ENCODE assay signal across 30 cellular contexts in genomic region chr6:141957271-141957670, GRCh38.
"Had no signal": no experiment of that assay in that cellular context is flagged by ENCODE, and none has a peak within 500 bp of the region (broad histone marks: within the 10 kb centered on the region; RNA-seq: fewer than 3 reads in every experiment).

No MANE protein-coding gene starts in this region.

- H3K27ac ChIP-seq: cardiac muscle cell, SJSA1 had no signal

- H3K9ac ChIP-seq: SK-N-SH had no signal

- ATAC-seq: activated CD8-positive, alpha-beta T cell treated with anti-CD3 and anti-CD28 coated beads, Interleukin-2, amount 10 ng/mL, durations not matched to agents 7 days and 5 days; Panc1 had no signal

- H3K4me3 Mint-ChIP-seq: activated B cell treated with CpG ODN at 0.5 μM for 24 hours; activated CD8-positive, alpha-beta T cell treated with anti-CD3 and anti-CD28 coated beads, Interleukin-2, amount 10 ng/mL, durations not matched to agents 7 days and 5 days; activated naive CD4-positive, alpha-beta T cell treated with anti-CD3 and anti-CD28 coated beads, Interleukin-2, amount 50 U/mL, for 24 hours; activated naive CD8-positive, alpha-beta T cell treated with anti-CD3 and anti-CD28 coated beads, Interleukin-2, amount 10 ng/mL, durations not matched to agents 7 days and 5 days; activated T-cell treated with anti-CD3 and anti-CD28 coated beads, Interleukin-2, amount 50 U/mL, for 24 hours; T-helper 1 cell treated with Interleukin-12 subunit alpha and Interleukin-12 subunit beta and Interleukin-4 antibody, amounts not matched to agents 30 μg/mL and 1 μg/mL, for 36 hours; T-helper 2 cell treated with Interferon-gamma antibody and Interleukin-4, amounts not matched to agents 5 μg/mL and 100 μg/mL, for 36 hours had no signal

- H3K36me3 Mint-ChIP-seq: activated naive CD4-positive, alpha-beta T cell treated with anti-CD3 and anti-CD28 coated beads, Interleukin-2, amount 50 U/mL, for 24 hours; activated naive CD8-positive, alpha-beta T cell treated with anti-CD3 and anti-CD28 coated beads, Interleukin-2, amount 10 ng/mL, durations not matched to agents 7 days and 5 days had no signal

- H3K36me3 ChIP-seq: ascending aorta, cardiac muscle cell, SJSA1 had no signal

- H3K27me3 ChIP-seq: ascending aorta, cardiac muscle cell, SJSA1 had no signal

- DNase-seq: activated B cell treated with CpG ODN at 0.5 μM for 24 hours; activated CD4-positive, alpha-beta T cell treated with anti-CD3 and anti-CD28 coated beads for 48 hours; activated CD4-positive, alpha-beta T cell treated with anti-CD3 and anti-CD28 coated beads, Interleukin-2, amount 50 U/mL, for 48 hours; activated CD4-positive, CD25-positive, alpha-beta regulatory T cell treated with anti-CD3 and anti-CD28 coated beads, Interleukin-2, amount 50 U/mL, for 72 hours; activated CD8-positive, alpha-beta T cell treated with anti-CD3 and anti-CD28 coated beads, Interleukin-2, amount 10 ng/mL, durations not matched to agents 7 days and 5 days; activated gamma-delta T cell; activated naive CD4-positive, alpha-beta T cell treated with Interleukin-2 at 50 U/mL for 16 hours; activated naive CD8-positive, alpha-beta T cell treated with anti-CD3 and anti-CD28 coated beads, Interleukin-2, amount 10 ng/mL, durations not matched to agents 7 days and 5 days; activated T-cell treated with anti-CD3 and anti-CD28 coated beads, Interleukin-2, amount 50 U/mL, for 24 hours; amygdala; IMR-90; NCI-H1105; NCI-H1417 treated with DMSO at 0.1 percent for 48 hours; NCI-H187 treated with DMSO at 0.1 percent for 48 hours; NCI-H2081; NCI-H2171 treated with DMSO at 0.1 percent for 48 hours; NCI-H345; NCI-H524 treated with DMSO at 0.1 percent for 48 hours; RPMI8226; SHP77 treated with DMSO at 0.1 percent for 48 hours; SK-N-SH had no signal

- H3K9me3 ChIP-seq: SK-N-SH had no signal

- H3K27ac Mint-ChIP-seq: activated B cell treated with CpG ODN at 0.5 μM for 24 hours; activated CD8-positive, alpha-beta T cell treated with anti-CD3 and anti-CD28 coated beads, Interleukin-2, amount 10 ng/mL, durations not matched to agents 7 days and 5 days; activated naive CD4-positive, alpha-beta T cell treated with anti-CD3 and anti-CD28 coated beads, Interleukin-2, amount 50 U/mL, for 24 hours; activated naive CD8-positive, alpha-beta T cell treated with anti-CD3 and anti-CD28 coated beads, Interleukin-2, amount 10 ng/mL, durations not matched to agents 7 days and 5 days; activated T-cell treated with anti-CD3 and anti-CD28 coated beads, Interleukin-2, amount 50 U/mL, for 24 hours; activated T-helper 2 cell treated with anti-CD3 and anti-CD28 coated beads, Interferon-gamma antibody, Interleukin-2, Interleukin-4, amounts not matched to agents 10 μg/mL and 5 μg/mL and 100 μg/mL, durations not matched to agents 14 hours and 24 hours and 36 hours; T-helper 1 cell treated with Interleukin-12 subunit alpha and Interleukin-12 subunit beta and Interleukin-4 antibody, amounts not matched to agents 30 μg/mL and 1 μg/mL, for 36 hours; T-helper 2 cell treated with Interferon-gamma antibody and Interleukin-4, amounts not matched to agents 5 μg/mL and 100 μg/mL, for 36 hours had no signal

- H3K4me1 Mint-ChIP-seq: activated B cell treated with CpG ODN at 0.5 μM for 24 hours; activated naive CD4-positive, alpha-beta T cell treated with anti-CD3 and anti-CD28 coated beads, Interleukin-2, amount 50 U/mL, for 24 hours; activated naive CD8-positive, alpha-beta T cell treated with anti-CD3 and anti-CD28 coated beads, Interleukin-2, amount 10 ng/mL, durations not matched to agents 7 days and 5 days had no signal

- H3K4me1 ChIP-seq: SJSA1 had no signal

- H3K9me3 Mint-ChIP-seq: activated naive CD4-positive, alpha-beta T cell treated with anti-CD3 and anti-CD28 coated beads, Interleukin-2, amount 50 U/mL, for 24 hours had no signal

- H3K27me3 Mint-ChIP-seq: activated B cell treated with CpG ODN at 0.5 μM for 24 hours; activated naive CD4-positive, alpha-beta T cell treated with anti-CD3 and anti-CD28 coated beads, Interleukin-2, amount 50 U/mL, for 24 hours; activated naive CD8-positive, alpha-beta T cell treated with anti-CD3 and anti-CD28 coated beads, Interleukin-2, amount 10 ng/mL, durations not matched to agents 7 days and 5 days; activated T-cell treated with anti-CD3 and anti-CD28 coated beads, Interleukin-2, amount 50 U/mL, for 24 hours had no signal

- H3K4me2 ChIP-seq: SK-N-SH had no signal

- H3K4me3 ChIP-seq: ascending aorta, cardiac muscle cell, K562, SJSA1 had no signal
